In genomic region chr7:17863815-17864159, GRCh38 we compare ENCODE assay signal across 21 cellular contexts.
DNase-seq lines count a peak whose midpoint lies in the region; ATAC-seq, FAIRE-seq and TF ChIP-seq lines count a peak whose summit lies in the region.
"Had no signal": no experiment of that assay in that cellular context is flagged by ENCODE, and none has a peak within 500 bp of the region (broad histone marks: within the 10 kb centered on the region; RNA-seq: fewer than 3 reads in every experiment).

No MANE protein-coding gene starts in this region.

- H3K27ac ChIP-seq in HUES48 (ENCODE audit: low read depth, low read length), result peak overlapping the region; percentile 22
- H3K27ac ChIP-seq in GM12878 (ENCODE audit: control insufficient read depth, insufficient read depth), result no peak overlapping the region
- H3K27ac ChIP-seq in endodermal cell (ENCODE audit: low read depth, low read length), result no peak overlapping the region
- H3K27ac ChIP-seq in PC-9, result no peak overlapping the region
- H3K27ac ChIP-seq: BLaER1, C4-2B had no signal

- H3K27me3 ChIP-seq in HUES48 (ENCODE audit: control insufficient read depth, insufficient read depth, low read length), result no peaks in the 10 kb centered on the region
- H3K27me3 ChIP-seq in GM12878 (replicated peaks in 1 of 2; ENCODE audit: control insufficient read depth in 2 of 2, insufficient read depth in 2 of 2, low read length in 1 of 2), result no peaks in the 10 kb centered on the region
- no peaks in the 10 kb centered on the region for H3K27me3 ChIP-seq in endodermal cell (ENCODE audit: control insufficient read depth, insufficient read depth, low read length, poor library complexity, severe bottlenecking)
- no peaks in the 10 kb centered on the region for H3K27me3 ChIP-seq in PC-9 (ENCODE audit: insufficient read depth, low read depth)
- H3K27me3 ChIP-seq: BLaER1 had no signal

- CTCF ChIA-PET in GM12878 (lab: Yijun Ruan, JAX) (interaction anchor here (1.5 kb wide), 1 partner anchor 94 kb away, joined by 4 read pairs; no protein-coding TSS in a partner anchor), PC-9 (lab: Charles Lee) (no interaction called here)

- H3K4me1 Mint-ChIP-seq in endodermal cell, result peaks cover 6% of the 10 kb centered on the region
- H3K4me1 Mint-ChIP-seq: B cell had no signal

- H3K9me2 ChIP-seq in PC-9 (ENCODE audit: insufficient read depth), result no peaks in the 10 kb centered on the region

- no peak for TF ChIP-seq CTCF in GM12878 (IDR thresholded peaks at IDR 0.05 in 2 of 3, conservative IDR thresholded peaks at IDR 0.05 in 1 of 3; ENCODE audit: control insufficient read depth in 2 of 3, extremely low read depth in 1 of 3, insufficient read depth in 1 of 3, low read depth in 3 of 3, low read length in 3 of 3)
- no peak for TF ChIP-seq CTCF in endodermal cell (conservative IDR thresholded peaks at IDR 0.05)
- TF ChIP-seq CTCF in lower leg skin (IDR thresholded peaks at IDR 0.05), result no peak
- TF ChIP-seq CTCF in PC-9 (conservative IDR thresholded peaks at IDR 0.05), result no peak

- TF ChIP-seq RAD21 in GM12878 (IDR thresholded peaks at IDR 0.05; ENCODE audit: insufficient read depth, low read depth, low read length), result no peak

- H3K4me2 ChIP-seq in GM12878 (ENCODE audit: control insufficient read depth, insufficient read depth) (no peak overlapping the region), PC-9 (no peak overlapping the region)
- H3K4me2 ChIP-seq: BLaER1 had no signal

- POLR2A ChIA-PET in GM12878 (lab: Charles Lee) (no interaction called here), PC-9 (lab: Charles Lee; ENCODE audit: unreplicated experiment) (no interaction called here)

- in situ Hi-C loops in GM12878 (cut with MboI), result no loop called here
- in situ Hi-C loops in ACHN (cut with HindIII; ENCODE audit: low pct_ligation_motif_present, low pct_unique_long_range_greater_than_20kb, low sequenced_read_pairs), result no loop called here

- H3K9me3 ChIP-seq in HUES48 (ENCODE audit: control insufficient read depth, insufficient read depth, low read length), result no peaks in the 10 kb centered on the region
- H3K9me3 ChIP-seq in GM12878 (replicated peaks; ENCODE audit: control insufficient read depth, insufficient read depth, low read length), result no peaks in the 10 kb centered on the region; the same call in 2 of the 3 replicates
- no peaks in the 10 kb centered on the region for H3K9me3 ChIP-seq in endodermal cell (ENCODE audit: control insufficient read depth, low read length)
- H3K9me3 ChIP-seq in PC-9 (ENCODE audit: insufficient read depth, low read depth), result 0 out of 2 replicates have a peak, but pooled peaks cover 5% of the 10 kb centered on the region
- H3K9me3 ChIP-seq: Caco-2 had no signal

- RAD21 ChIA-PET in GM12878 (lab: Charles Lee; ENCODE audit: unreplicated experiment), result no interaction called here

- no peak overlapping the region for H3K9ac ChIP-seq in HUES48 (ENCODE audit: low read depth, low read length)
- H3K9ac ChIP-seq in GM12878 (ENCODE audit: control insufficient read depth, insufficient read depth, low read length), result no peak overlapping the region
- no peak overlapping the region for H3K9ac ChIP-seq in endodermal cell (ENCODE audit: extremely low read depth, low read length, poor library complexity, severe bottlenecking)
- H3K9ac ChIP-seq: BLaER1 had no signal

- intact Hi-C loops in GM12878 (cut with micrococcal nuclease; ENCODE audit: unreplicated experiment) (no loop called here), lower leg skin (cut with DNase I; ENCODE audit: low total_unique reads) (no loop called here), PC-9 (cut with micrococcal nuclease; ENCODE audit: unreplicated experiment) (no loop called here)

- H2AFZ ChIP-seq in GM12878 (ENCODE audit: control insufficient read depth, low read depth, low read length) (no peak overlapping the region), PC-9 (no peak overlapping the region)

- no peak overlapping the region for H3K4me3 Mint-ChIP-seq in endodermal cell
- H3K4me3 Mint-ChIP-seq: B cell; CD4-positive, CD25-positive, alpha-beta regulatory T cell; CD8-positive, alpha-beta T cell had no signal

- H3K9me3 Mint-ChIP-seq in endodermal cell, result peaks cover 2% of the 10 kb centered on the region
- H3K9me3 Mint-ChIP-seq: CD8-positive, alpha-beta T cell had no signal

- H3K79me2 ChIP-seq in GM12878 (ENCODE audit: control insufficient read depth, insufficient read depth, low read length) (no peaks in the 10 kb centered on the region), PC-9 (ENCODE audit: low read depth) (no peaks in the 10 kb centered on the region)

- no peaks in the 10 kb centered on the region; the same call in 1 of the 2 replicates for H3F3A ChIP-seq in PC-9 (ENCODE audit: insufficient read depth, low read depth)

- no TSS peak for BruUV-seq in GM12878 (replicated peaks; lab: Mats Ljungman, UMichigan)
- no TSS peak for BruUV-seq in PC-9 (replicated peaks; lab: Mats Ljungman, UMichigan)

- ATAC-seq in GM12878, result no peak
- ATAC-seq: CD8-positive, alpha-beta T cell had no signal

- H3K4me1 ChIP-seq in HUES48 (ENCODE audit: control insufficient read depth, insufficient read depth, low read length) (peaks cover 15% of the 10 kb centered on the region; the same call in 1 of the 2 replicates), GM12878 (ENCODE audit: control insufficient read depth, insufficient read depth, low read length) (no peaks in the 10 kb centered on the region), endodermal cell (ENCODE audit: control insufficient read depth, insufficient read depth, low read length) (no peaks in the 10 kb centered on the region), PC-9 (replicated peaks; ENCODE audit: insufficient read depth) (no peaks in the 10 kb centered on the region)
- H3K4me1 ChIP-seq: BLaER1, Caco-2 had no signal

- H3K4me3 ChIP-seq in HUES48 (ENCODE audit: low read depth, low read length), result no peak overlapping the region
- H3K4me3 ChIP-seq in GM12878, result no peak overlapping the region
- no peak overlapping the region for H3K4me3 ChIP-seq in endodermal cell (ENCODE audit: low read length)
- H3K4me3 ChIP-seq in lower leg skin (ENCODE audit: low read depth, poor library complexity, severe bottlenecking), result no peak overlapping the region
- H3K4me3 ChIP-seq in PC-9, result no peak overlapping the region
- H3K4me3 ChIP-seq: BLaER1 had no signal

- FAIRE-seq in GM12878 (lab: Jason Lieb, UNC), result peak; percentile 13
- FAIRE-seq: GM12891, GM18507, H54 had no signal

- H3K36me3 ChIP-seq in HUES48 (ENCODE audit: control insufficient read depth, insufficient read depth, low read length) (peaks cover 9% of the 10 kb centered on the region), GM12878 (ENCODE audit: control insufficient read depth in 2 of 2, insufficient read depth in 2 of 2, low read length in 1 of 2) (0 out of 4 replicates have a peak, but pooled peaks cover 1 to 2% of the 10 kb centered on the region in 2 experiments), endodermal cell (ENCODE audit: control insufficient read depth, insufficient read depth, low read length) (peaks cover 33% of the 10 kb centered on the region), PC-9 (ENCODE audit: low read depth) (peaks cover 21% of the 10 kb centered on the region; the same call in 1 of the 2 replicates)

- H4K20me1 ChIP-seq in GM12878 (ENCODE audit: control insufficient read depth, insufficient read depth), result no peaks in the 10 kb centered on the region
- H4K20me1 ChIP-seq in PC-9 (ENCODE audit: insufficient read depth), result no peaks in the 10 kb centered on the region
- H4K20me1 ChIP-seq: BLaER1 had no signal

- TF ChIP-seq EP300 in GM12878 (IDR thresholded peaks at IDR 0.05; ENCODE audit: borderline replicate concordance in 1 of 2, control insufficient read depth in 1 of 2, low read depth in 2 of 2, low read length in 2 of 2), result no peak

- H3K36me3 Mint-ChIP-seq in endodermal cell (ENCODE audit: low read depth), result peaks cover 51% of the 10 kb centered on the region

- peak overlapping the region; percentile 50 for H3K27ac Mint-ChIP-seq in endodermal cell
- H3K27ac Mint-ChIP-seq: B cell; CD4-positive, CD25-positive, alpha-beta regulatory T cell; CD8-positive, alpha-beta T cell had no signal

- DNase-seq in GM12878 (ENCODE audit: low read depth, low spot score) (no peak), endodermal cell (no peak), NCI-H2196 (lab: John Stamatoyannopoulos, UW; ENCODE audit: unreplicated experiment) (no peak), lower leg skin (ENCODE audit: low spot score in 2 of 2) (no peak), ACHN (no peak), PC-9 (no peak)
- DNase-seq: Caco-2; CD4-positive, CD25-positive, alpha-beta regulatory T cell; CD8-positive, alpha-beta T cell; DMS153; DND-41; GDM1; GOT3; HCEC 1CT had no signal

- SMC1A ChIA-PET in GM12878 (lab: Charles Lee; ENCODE audit: uncharacterized antibody, unreplicated experiment), result interaction anchor here (0.6 to 0.7 kb wide), 2 partner anchors 26 to 905 kb away, joined by 3 read pairs; no protein-coding TSS in a partner anchor

- TF ChIP-seq POLR2A in GM12878 (IDR thresholded peaks at IDR 0.05; ENCODE audit: low read depth, low read length), result no peak
- no peak for TF ChIP-seq POLR2A in lower leg skin (IDR thresholded peaks at IDR 0.05)

- H3K27me3 Mint-ChIP-seq in endodermal cell (ENCODE audit: insufficient read depth), result no peaks in the 10 kb centered on the region
- H3K27me3 Mint-ChIP-seq: B cell; CD4-positive, CD25-positive, alpha-beta regulatory T cell had no signal
